In genomic region chr2:95039410-95039809, GRCh38 we compare ENCODE assay signal across 24 cellular contexts. TPM values are rescaled to one million over a fixed set of nuclear protein-coding genes. Genes with fewer than 3 reads are reported as not detected.
A peak's percentile ranks its signal among the peaks of the same experiment; 100 is the strongest.
DNase-seq lines count a peak whose midpoint lies in the region; ATAC-seq and TF ChIP-seq lines count a peak whose summit lies in the region.
"Had no signal": no experiment of that assay in that cellular context is flagged by ENCODE, and none has a peak within 500 bp of the region (broad histone marks: within the 10 kb centered on the region; RNA-seq: fewer than 3 reads in every experiment).

No MANE protein-coding gene starts in this region.

- DNase-seq in activated naive CD4-positive, alpha-beta T cell treated with Interleukin-2 at 50 U/mL for 16 hours = peak; percentile 53
- no peak for DNase-seq in activated naive CD4-positive, alpha-beta T cell (lab: John Stamatoyannopoulos, UW)
- peak; percentile 52 for DNase-seq in T-helper 2 cell treated with Interferon-gamma antibody and Interleukin-4, amounts not matched to agents 5 μg/mL and 100 μg/mL, for 36 hours (ENCODE audit: low spot score)
- no peak for DNase-seq in stomach
- no peak for DNase-seq in dedifferentiated amniotic fluid mesenchymal stem cell (ENCODE audit: extremely low spot score)
- DNase-seq: ACHN; activated CD4-positive, CD25-positive, alpha-beta regulatory T cell; anterior cingulate cortex; central memory CD4-positive, alpha-beta T cell; DMS153; GF-D8; NCI-H1436 treated with DMSO at 0.1 percent for 48 hours; PC-3; T-helper 9 cell had no signal

- H3K27ac Mint-ChIP-seq in T-helper 2 cell treated with Interferon-gamma antibody and Interleukin-4, amounts not matched to agents 5 μg/mL and 100 μg/mL, for 36 hours = peak overlapping the region; percentile 78
- peak overlapping the region; percentile 91 for H3K27ac Mint-ChIP-seq in activated naive CD4-positive, alpha-beta T cell treated with anti-CD3 and anti-CD28 coated beads, Interleukin-2, amount 50 U/mL, for 24 hours

- no peak for TF ChIP-seq CTCF in stomach (IDR thresholded peaks at IDR 0.05)

- WGBS in stomach, 5 donors = 81 to 100% (median 89%) methylated on average over 1 of the region's 1 CpG

- no peak overlapping the region for H3K4me3 ChIP-seq in stomach
- H3K4me3 ChIP-seq: gastroesophageal sphincter, HAP-1, right atrium auricular region had no signal

- intact Hi-C loops in stomach (cut with DNase I; ENCODE audit: low total_unique reads) = no loop called here

- peaks cover 43% of the 10 kb centered on the region for H3K4me1 Mint-ChIP-seq in T-helper 2 cell treated with Interferon-gamma antibody and Interleukin-4, amounts not matched to agents 5 μg/mL and 100 μg/mL, for 36 hours (ENCODE audit: low read depth)
- H3K4me1 Mint-ChIP-seq in activated naive CD4-positive, alpha-beta T cell treated with anti-CD3 and anti-CD28 coated beads, Interleukin-2, amount 50 U/mL, for 24 hours = peaks cover 91% of the 10 kb centered on the region

- H3K27ac ChIP-seq in stomach = peak overlapping the region in 3 of 5 donors; percentile 20 to 48 (median 46)
- H3K27ac ChIP-seq: C4-2B, gastroesophageal sphincter, right atrium auricular region had no signal

- H3K4me1 ChIP-seq in stomach = peaks cover 17 to 35% (median 26%) of the 10 kb centered on the region in 4 donors
- H3K4me1 ChIP-seq: HAP-1 had no signal

- no peak for TF ChIP-seq EP300 in stomach (IDR thresholded peaks at IDR 0.05)

- H3K36me3 ChIP-seq in stomach = no peaks in the 10 kb centered on the region
- H3K36me3 ChIP-seq: gastroesophageal sphincter, HAP-1, right atrium auricular region had no signal

- TF ChIP-seq POLR2A in stomach (IDR thresholded peaks at IDR 0.05) = no peak

- H3K36me3 Mint-ChIP-seq in T-helper 2 cell treated with Interferon-gamma antibody and Interleukin-4, amounts not matched to agents 5 μg/mL and 100 μg/mL, for 36 hours (ENCODE audit: low read depth) = peaks cover 59% of the 10 kb centered on the region
- peaks cover 28% of the 10 kb centered on the region for H3K36me3 Mint-ChIP-seq in activated naive CD4-positive, alpha-beta T cell treated with anti-CD3 and anti-CD28 coated beads, Interleukin-2, amount 50 U/mL, for 24 hours

- no peaks in the 10 kb centered on the region for H3K27me3 Mint-ChIP-seq in T-helper 2 cell treated with Interferon-gamma antibody and Interleukin-4, amounts not matched to agents 5 μg/mL and 100 μg/mL, for 36 hours (ENCODE audit: low read depth)
- H3K27me3 Mint-ChIP-seq in activated naive CD4-positive, alpha-beta T cell treated with anti-CD3 and anti-CD28 coated beads, Interleukin-2, amount 50 U/mL, for 24 hours = no peaks in the 10 kb centered on the region

- no peak overlapping the region for H3K4me3 Mint-ChIP-seq in T-helper 2 cell treated with Interferon-gamma antibody and Interleukin-4, amounts not matched to agents 5 μg/mL and 100 μg/mL, for 36 hours
- no peak overlapping the region for H3K4me3 Mint-ChIP-seq in activated naive CD4-positive, alpha-beta T cell treated with anti-CD3 and anti-CD28 coated beads, Interleukin-2, amount 50 U/mL, for 24 hours

- ATAC-seq in GM18909 (IDR thresholded peaks at IDR 0.05; ENCODE audit: poor library complexity, unreplicated experiment) = no peak
- ATAC-seq in HG02642 (IDR thresholded peaks at IDR 0.05; ENCODE audit: poor library complexity, unreplicated experiment) = no peak
- ATAC-seq: gastroesophageal sphincter, PC-3 had no signal

- peaks cover 4% of the 10 kb centered on the region for H3K9me3 Mint-ChIP-seq in T-helper 2 cell treated with Interferon-gamma antibody and Interleukin-4, amounts not matched to agents 5 μg/mL and 100 μg/mL, for 36 hours
- H3K9me3 Mint-ChIP-seq in activated naive CD4-positive, alpha-beta T cell treated with anti-CD3 and anti-CD28 coated beads, Interleukin-2, amount 50 U/mL, for 24 hours = peaks cover 6% of the 10 kb centered on the region

- peaks cover 0 to 7% (median 0%) of the 10 kb centered on the region in 3 donors for H3K27me3 ChIP-seq in stomach
- H3K27me3 ChIP-seq: right atrium auricular region had no signal

- no peaks in the 10 kb centered on the region for H3K9me3 ChIP-seq in stomach
- H3K9me3 ChIP-seq: gastroesophageal sphincter, HAP-1, right atrium auricular region had no signal

RNA-seq across cellular contexts. Expression of gene MAL, which starts 13.9 kb away (rescaled TPM):
- total RNA-seq in stomach = 10 to 100 TPM in 3 of 5 donors, 1 to 10 TPM in 2; 3.2 to 95.5 (median 15.8) TPM
- polyA plus RNA-seq in stomach = 100 to 1,000 TPM in 1 of 3 donors, 10 to 100 TPM in 2; 14.8 to 198 (median 67.2) TPM
- total RNA-seq: lung microvascular endothelial cell, MCF 10A, SK-MEL-5 had no signal

Comparison
In these comparisons a context has a peak if more than half of its experiments do, and no peak if none do; other contexts are left out.
1. DNase-seq: peak in activated naive CD4-positive, alpha-beta T cell treated with Interleukin-2 at 50 U/mL for 16 hours (single experiment) and T-helper 2 cell treated with Interferon-gamma antibody and Interleukin-4, amounts not matched to agents 5 μg/mL and 100 μg/mL, for 36 hours (single experiment); none in activated naive CD4-positive, alpha-beta T cell (0 of 4), stomach (single experiment) and dedifferentiated amniotic fluid mesenchymal stem cell (single experiment).